Comparison of ENCODE assay signal across 21 cellular contexts in genomic region chr7:80181411-80181810, GRCh38.
"Had no signal": no experiment of that assay in that cellular context is flagged by ENCODE, and none has a peak within 500 bp of the region (broad histone marks: within the 10 kb centered on the region; RNA-seq: fewer than 3 reads in every experiment).

No MANE protein-coding gene starts in this region.

- H2AFZ ChIP-seq: hepatocyte, neural progenitor cell had no signal

- H3K9ac ChIP-seq: neural progenitor cell had no signal

- H3K27ac ChIP-seq: epithelial cell of prostate, esophagus muscularis mucosa, hepatocyte, neural progenitor cell, ovary, prostate gland, right lobe of liver, thoracic aorta, transverse colon had no signal

- H3K4me1 ChIP-seq: prostate gland had no signal

- H3K27me3 ChIP-seq: esophagus muscularis mucosa, hepatocyte, neural progenitor cell, ovary, right lobe of liver, transverse colon had no signal

- H3K36me3 ChIP-seq: esophagus muscularis mucosa, neural progenitor cell, ovary, prostate gland, right lobe of liver, thoracic aorta, transverse colon had no signal

- H3K4me3 ChIP-seq: esophagus muscularis mucosa, hepatocyte, mucosa of descending colon, neural progenitor cell, ovary, prostate gland, right lobe of liver, thoracic aorta, transverse colon had no signal

- DNase-seq: central memory CD4-positive, alpha-beta T cell; cortex of kidney; effector memory CD4-positive, alpha-beta T cell; foreskin fibroblast; mucosa of descending colon; natural killer cell; ovary; retina; right lobe of liver; stimulated activated CD4-positive, alpha-beta T cell treated with anti-CD3 and anti-CD28 coated beads, Interleukin-15, amount 100 ng/mL, for 24 hours; stimulated activated CD4-positive, alpha-beta T cell treated with anti-CD3 and anti-CD28 coated beads, Interleukin-1b, Interleukin-23, amount 100 ng/mL, for 48 hours; stimulated activated CD4-positive, alpha-beta T cell treated with anti-CD3 and anti-CD28 coated beads, Interleukin-4, amount 100 ng/mL, for 24 hours; transverse colon had no signal

- FAIRE-seq: endometrium had no signal

- ATAC-seq: mucosa of descending colon; natural killer cell; right lobe of liver; stimulated activated memory B cell treated with anti-CD40 and anti-IgM and Interleukin-4, amounts not matched to agents 10 μg/mL and 1 μg/mL and 100 μg/mL, for 72 hours had no signal

- H3K9me3 ChIP-seq: esophagus muscularis mucosa, mucosa of descending colon, ovary, prostate gland, right lobe of liver, thoracic aorta, transverse colon had no signal

- H3K4me2 ChIP-seq: hepatocyte, neural progenitor cell had no signal
